ENCODE assay signal across 22 cellular contexts in the genomic region with DNA sequence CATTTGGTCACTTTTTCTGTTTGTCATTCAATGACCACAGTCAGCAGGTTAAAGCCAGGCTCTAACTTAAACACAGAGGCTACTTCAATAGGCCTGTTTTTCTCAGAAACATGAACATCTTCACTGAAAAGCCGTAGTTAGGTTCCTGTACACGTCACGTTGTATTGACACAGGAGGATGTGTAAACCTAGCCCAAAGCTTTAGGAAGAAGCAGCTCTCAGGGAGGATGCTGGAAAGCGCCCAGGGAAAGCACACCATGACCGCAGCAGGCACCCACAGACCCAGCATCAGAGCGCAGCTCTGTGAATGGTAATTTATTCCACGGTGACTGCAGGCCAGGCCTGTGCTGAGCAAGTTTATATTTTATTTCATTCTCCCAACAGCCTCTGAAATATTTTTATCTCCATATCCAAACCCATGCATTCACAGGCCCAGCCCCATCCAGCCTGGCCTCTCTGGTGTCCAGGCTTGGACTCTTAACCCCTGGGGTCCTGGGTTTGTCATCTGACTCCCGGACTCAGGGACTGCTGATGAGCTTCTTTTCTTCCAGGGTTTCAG. TPM values are rescaled to one million over a fixed set of nuclear protein-coding genes. Genes with fewer than 3 reads are reported as not detected.
DNase-seq lines count a peak whose midpoint lies in the region; ATAC-seq and TF ChIP-seq lines count a peak whose summit lies in the region.
"Had no signal": no experiment of that assay in that cellular context is flagged by ENCODE, and none has a peak within 500 bp of the region (broad histone marks: within the 10 kb centered on the region; RNA-seq: fewer than 3 reads in every experiment).

No MANE protein-coding gene starts in this region.

- DNase-seq in activated naive CD8-positive, alpha-beta T cell treated with anti-CD3 and anti-CD28 coated beads, Interleukin-2, amount 10 ng/mL, durations not matched to agents 7 days and 5 days = no peak
- no peak for DNase-seq in activated naive CD8-positive, alpha-beta T cell treated with anti-CD3 and anti-CD28 coated beads, Interleukin-2, amount 50 U/mL, for 24 hours
- DNase-seq in dermis blood vessel endothelial cell (peak; percentile 21), mesothelial cell of epicardium (ENCODE audit: low spot score in 2 of 2, unreplicated experiment in 2 of 2) (no peak), transverse colon (no peak), NCI-H345 (lab: John Stamatoyannopoulos, UW) (no peak), HuH-7 (ENCODE audit: low spot score) (no peak)
- DNase-seq: activated T-cell treated with anti-CD3 and anti-CD28 coated beads, Interleukin-2, amount 50 U/mL, for 1 hour; CD4-positive, CD25-positive, alpha-beta regulatory T cell; DND-41; endodermal cell; midbrain; MV-4-11; NCI-H2081; NCI-H526 treated with DMSO at 0.1 percent for 48 hours; nucleus accumbens; upper lobe of right lung had no signal

- no peaks in the 10 kb centered on the region for H3K36me3 Mint-ChIP-seq in activated naive CD8-positive, alpha-beta T cell treated with anti-CD3 and anti-CD28 coated beads, Interleukin-2, amount 10 ng/mL, durations not matched to agents 7 days and 5 days
- no peaks in the 10 kb centered on the region for H3K36me3 Mint-ChIP-seq in activated naive CD8-positive, alpha-beta T cell treated with anti-CD3 and anti-CD28 coated beads, Interleukin-2, amount 50 U/mL, for 24 hours (ENCODE audit: low read depth)
- no peaks in the 10 kb centered on the region for H3K36me3 Mint-ChIP-seq in mesothelial cell of epicardium
- H3K36me3 Mint-ChIP-seq: activated naive CD4-positive, alpha-beta T cell treated with anti-CD3 and anti-CD28 coated beads, Interleukin-2, amount 50 U/mL, for 72 hours; CD4-positive, CD25-positive, alpha-beta regulatory T cell; IgD-negative memory B cell had no signal

- H3K27ac Mint-ChIP-seq in activated naive CD8-positive, alpha-beta T cell treated with anti-CD3 and anti-CD28 coated beads, Interleukin-2, amount 10 ng/mL, durations not matched to agents 7 days and 5 days = peak overlapping the region; percentile 70
- no peak overlapping the region for H3K27ac Mint-ChIP-seq in activated naive CD8-positive, alpha-beta T cell treated with anti-CD3 and anti-CD28 coated beads, Interleukin-2, amount 50 U/mL, for 24 hours
- H3K27ac Mint-ChIP-seq in mesothelial cell of epicardium = peak overlapping the region; percentile 85
- H3K27ac Mint-ChIP-seq: CD4-positive, CD25-positive, alpha-beta regulatory T cell; endodermal cell; IgD-negative memory B cell had no signal

- ATAC-seq in activated naive CD8-positive, alpha-beta T cell treated with anti-CD3 and anti-CD28 coated beads, Interleukin-2, amount 10 ng/mL, durations not matched to agents 7 days and 5 days (ENCODE audit: low read depth) = no peak
- no peak for ATAC-seq in activated naive CD8-positive, alpha-beta T cell treated with anti-CD3 and anti-CD28 coated beads, Interleukin-2, amount 50 U/mL, for 24 hours
- no peak for ATAC-seq in HG03342 (IDR thresholded peaks at IDR 0.05; ENCODE audit: unreplicated experiment)
- ATAC-seq: activated naive CD4-positive, alpha-beta T cell treated with anti-CD3 and anti-CD28 coated beads, Interleukin-2, amount 50 U/mL, for 72 hours; Panc1; upper lobe of right lung had no signal

- H3K27me3 ChIP-seq in transverse colon = no peaks in the 10 kb centered on the region
- H3K27me3 ChIP-seq: upper lobe of right lung had no signal

- TF ChIP-seq POLR2A in transverse colon (IDR thresholded peaks at IDR 0.05) = no peak

- no peak for TF ChIP-seq EP300 in transverse colon (IDR thresholded peaks at IDR 0.05; ENCODE audit: low read depth)

- no peaks in the 10 kb centered on the region for H3K36me3 ChIP-seq in transverse colon
- H3K36me3 ChIP-seq: upper lobe of right lung had no signal

- peaks cover 7% of the 10 kb centered on the region for H3K27me3 Mint-ChIP-seq in activated naive CD8-positive, alpha-beta T cell treated with anti-CD3 and anti-CD28 coated beads, Interleukin-2, amount 10 ng/mL, durations not matched to agents 7 days and 5 days
- H3K27me3 Mint-ChIP-seq in activated naive CD8-positive, alpha-beta T cell treated with anti-CD3 and anti-CD28 coated beads, Interleukin-2, amount 50 U/mL, for 24 hours = peaks cover 3% of the 10 kb centered on the region
- H3K27me3 Mint-ChIP-seq in mesothelial cell of epicardium (ENCODE audit: low read depth) = no peaks in the 10 kb centered on the region
- H3K27me3 Mint-ChIP-seq: IgD-negative memory B cell had no signal

- no peaks in the 10 kb centered on the region for H3K9me3 Mint-ChIP-seq in activated naive CD8-positive, alpha-beta T cell treated with anti-CD3 and anti-CD28 coated beads, Interleukin-2, amount 10 ng/mL, durations not matched to agents 7 days and 5 days
- H3K9me3 Mint-ChIP-seq in activated naive CD8-positive, alpha-beta T cell treated with anti-CD3 and anti-CD28 coated beads, Interleukin-2, amount 50 U/mL, for 24 hours = no peaks in the 10 kb centered on the region
- no peaks in the 10 kb centered on the region for H3K9me3 Mint-ChIP-seq in mesothelial cell of epicardium
- H3K9me3 Mint-ChIP-seq: activated naive CD4-positive, alpha-beta T cell treated with anti-CD3 and anti-CD28 coated beads, Interleukin-2, amount 50 U/mL, for 72 hours; central memory CD8-positive, alpha-beta T cell; endodermal cell had no signal

- POLR2A ChIA-PET in activated naive CD8-positive, alpha-beta T cell treated with anti-CD3 and anti-CD28 coated beads, Interleukin-2, amount 10 ng/mL, durations not matched to agents 7 days and 5 days (lab: Charles Lee) = no interaction called here

- H3K4me1 Mint-ChIP-seq in activated naive CD8-positive, alpha-beta T cell treated with anti-CD3 and anti-CD28 coated beads, Interleukin-2, amount 10 ng/mL, durations not matched to agents 7 days and 5 days = no peaks in the 10 kb centered on the region
- H3K4me1 Mint-ChIP-seq in activated naive CD8-positive, alpha-beta T cell treated with anti-CD3 and anti-CD28 coated beads, Interleukin-2, amount 50 U/mL, for 24 hours = no peaks in the 10 kb centered on the region
- H3K4me1 Mint-ChIP-seq in mesothelial cell of epicardium = peaks cover 59% of the 10 kb centered on the region
- H3K4me1 Mint-ChIP-seq: CD4-positive, CD25-positive, alpha-beta regulatory T cell; central memory CD8-positive, alpha-beta T cell had no signal

- no peak for TF ChIP-seq CTCF in mesothelial cell of epicardium (IDR thresholded peaks at IDR 0.05; ENCODE audit: unreplicated experiment)
- no peak for TF ChIP-seq CTCF in transverse colon (IDR thresholded peaks at IDR 0.05)

- intact Hi-C loops in transverse colon (cut with DNase I; ENCODE audit: low total_unique reads) = no loop called here

- H3K4me1 ChIP-seq in transverse colon = peaks cover 11 to 30% (median 23%) of the 10 kb centered on the region in 4 donors

- in situ Hi-C loops in transverse colon (cut with MboI; ENCODE audit: low pct_ligation_motif_present in 1 of 4, low pct_unique_long_range_greater_than_20kb in 1 of 4, low sequenced_read_pairs in 3 of 4) = loop anchor here in 1 of 4 donors (25.0 kb wide), 1 partner anchor 778 kb away; the partner anchor contains the start of gene AKR1E2

- H3K4me3 Mint-ChIP-seq in activated naive CD8-positive, alpha-beta T cell treated with anti-CD3 and anti-CD28 coated beads, Interleukin-2, amount 10 ng/mL, durations not matched to agents 7 days and 5 days = no peak overlapping the region
- no peak overlapping the region for H3K4me3 Mint-ChIP-seq in activated naive CD8-positive, alpha-beta T cell treated with anti-CD3 and anti-CD28 coated beads, Interleukin-2, amount 50 U/mL, for 24 hours
- H3K4me3 Mint-ChIP-seq in mesothelial cell of epicardium = no peak overlapping the region
- H3K4me3 Mint-ChIP-seq: CD4-positive, CD25-positive, alpha-beta regulatory T cell; central memory CD8-positive, alpha-beta T cell; endodermal cell; IgD-negative memory B cell had no signal

- 79 to 86% methylated on average over 7 to 8 of the region's 8 CpGs for WGBS in transverse colon (ENCODE audit: low coverage in 1 of 2), 2 donors

- H3K27ac ChIP-seq in transverse colon = peak overlapping the region; percentile 23 to 70 (median 60)
- H3K27ac ChIP-seq: upper lobe of right lung had no signal

- no peaks in the 10 kb centered on the region for H3K9me3 ChIP-seq in transverse colon
- H3K9me3 ChIP-seq: upper lobe of right lung had no signal

- no peak overlapping the region for H3K4me3 ChIP-seq in transverse colon
- H3K4me3 ChIP-seq: upper lobe of right lung had no signal

RNA-seq across cellular contexts. Expression of gene ASB13, which starts 51.1 kb away (rescaled TPM):
- total RNA-seq in activated naive CD8-positive, alpha-beta T cell treated with anti-CD3 and anti-CD28 coated beads, Interleukin-2, amount 10 ng/mL, durations not matched to agents 7 days and 5 days = 10 to 100 TPM in 1 of 2 experiments, 1 to 10 TPM in 1; 9.9 to 10.8 TPM
- total RNA-seq in dermis blood vessel endothelial cell = 17.5 and 17.6 TPM in 2 replicates
- 26.3 to 28.5 TPM (median 28.0 TPM) in 3 replicates for total RNA-seq in mesothelial cell of epicardium
- 10 to 100 TPM; 14.5 to 73.3 (median 61.0) TPM for total RNA-seq in transverse colon
